In genomic region chr22:19436444-19437161, GRCh38 we compare ENCODE assay signal across 7 cellular contexts. TPM values are rescaled to one million over a fixed set of nuclear protein-coding genes. Genes with fewer than 3 reads are reported as not detected.
DNase-seq lines count a peak whose midpoint lies in the region; ATAC-seq, FAIRE-seq and TF ChIP-seq lines count a peak whose summit lies in the region.
"Not testable (repeated sequence)": the region's sequence is repeated elsewhere in the genome, so short reads cannot be mapped to it uniquely, and the experiment has no call there.

No MANE protein-coding gene starts in this region.

- not testable (repeated sequence) for H3K27me3 Mint-ChIP-seq in CD4-positive, alpha-beta T cell; activated CD8-positive, alpha-beta T cell treated with anti-CD3 and anti-CD28 coated beads for 36 hours; astrocyte (ENCODE audit: low read depth, unreplicated experiment); endodermal cell (ENCODE audit: insufficient read depth); neural crest cell (ENCODE audit: low read depth)

- not testable (repeated sequence) for ATAC-seq in CD4-positive, alpha-beta T cell (ENCODE audit: poor library complexity); activated CD8-positive, alpha-beta T cell treated with anti-CD3 and anti-CD28 coated beads for 36 hours; stimulated activated effector memory CD8-positive, alpha-beta T cell treated with anti-CD3 and anti-CD28 coated beads, Interleukin-12 subunit alpha, Interleukin-12 subunit beta, amount 100 ng/mL, for 72 hours

- FAIRE-seq in astrocyte (lab: Jason Lieb, UNC): not testable (repeated sequence)

- not testable (repeated sequence) for H2AFZ ChIP-seq in astrocyte (ENCODE audit: low read depth, low read length)

- H3K79me2 ChIP-seq in astrocyte (ENCODE audit: insufficient read depth, low read length): peaks cover 31% of the 10 kb centered on the region

- H3K4me3 ChIP-seq in astrocyte (ENCODE audit: insufficient read depth, low read depth, low read length); endodermal cell (ENCODE audit: low read length): not testable (repeated sequence)

- DNase-seq in CD4-positive, alpha-beta T cell; activated CD8-positive, alpha-beta T cell treated with anti-CD3 and anti-CD28 coated beads for 36 hours; astrocyte (ENCODE audit: low read depth); endodermal cell; neural crest cell (ENCODE audit: low read depth, low spot score); stimulated activated effector memory CD8-positive, alpha-beta T cell treated with anti-CD3 and anti-CD28 coated beads, Interleukin-12 subunit alpha, Interleukin-12 subunit beta, amount 100 ng/mL, for 72 hours (ENCODE audit: low spot score in 2 of 2): not testable (repeated sequence)
- DNase-seq in NCI-H2171 (lab: John Stamatoyannopoulos, UW): peak; percentile 70

- 90 to 100% methylated on average over 1 to 8 of the region's 9 CpGs for WGBS in endodermal cell (ENCODE audit: insufficient coverage in 1 of 2, insufficient read length in 1 of 2), 2 experiments

- not testable (repeated sequence) for H3K4me1 ChIP-seq in astrocyte (ENCODE audit: insufficient read depth, low read length); endodermal cell (ENCODE audit: control insufficient read depth, insufficient read depth, low read length)

- H3K36me3 ChIP-seq in astrocyte (ENCODE audit: insufficient read depth, low read length): not testable (repeated sequence)
- peaks cover 35% of the 10 kb centered on the region for H3K36me3 ChIP-seq in endodermal cell (ENCODE audit: control insufficient read depth, insufficient read depth, low read length)

- CTCF ChIA-PET in CD4-positive, alpha-beta T cell (lab: Charles Lee); activated CD8-positive, alpha-beta T cell treated with anti-CD3 and anti-CD28 coated beads for 36 hours (lab: Charles Lee): not testable (repeated sequence)

- POLR2A ChIA-PET in CD4-positive, alpha-beta T cell (lab: Charles Lee): interaction anchor here (2.1 kb wide), 1 partner anchor 11 kb away, joined by 4 read pairs; the partner anchor contains the start of gene C22orf39
- POLR2A ChIA-PET in activated CD8-positive, alpha-beta T cell treated with anti-CD3 and anti-CD28 coated beads for 36 hours (lab: Charles Lee): interaction anchor here (0.9 to 1.6 kb wide), 2 partner anchors 9 to 10 kb away, joined by 4 to 6 read pairs; partner anchors contain the start of gene C22orf39

- not testable (repeated sequence) for H3K27me3 ChIP-seq in CD4-positive, alpha-beta T cell (ENCODE audit: control insufficient read depth, insufficient read depth, low read length); astrocyte (ENCODE audit: insufficient read depth, low read length); endodermal cell (ENCODE audit: control insufficient read depth, insufficient read depth, low read length, poor library complexity, severe bottlenecking)

- intact Hi-C loops in CD4-positive, alpha-beta T cell (cut with DNase I, micrococcal nuclease); activated CD8-positive, alpha-beta T cell treated with anti-CD3 and anti-CD28 coated beads for 36 hours (cut with micrococcal nuclease): not testable (repeated sequence)

- not testable (repeated sequence) for H3K9ac ChIP-seq in astrocyte (ENCODE audit: low read length); endodermal cell (ENCODE audit: extremely low read depth, low read length, poor library complexity, severe bottlenecking)

- H3K27ac Mint-ChIP-seq in CD4-positive, alpha-beta T cell: peak overlapping the region; percentile 31
- H3K27ac Mint-ChIP-seq in activated CD8-positive, alpha-beta T cell treated with anti-CD3 and anti-CD28 coated beads for 36 hours: peak overlapping the region; percentile 76
- H3K27ac Mint-ChIP-seq in astrocyte (ENCODE audit: unreplicated experiment): not testable (repeated sequence)
- H3K27ac Mint-ChIP-seq in endodermal cell (peak overlapping the region; percentile 3), neural crest cell (ENCODE audit: unreplicated experiment) (peak overlapping the region; percentile 95)
- peak overlapping the region; percentile 48 for H3K27ac Mint-ChIP-seq in stimulated activated effector memory CD8-positive, alpha-beta T cell treated with anti-CD3 and anti-CD28 coated beads, Interleukin-12 subunit alpha, Interleukin-12 subunit beta, amount 100 ng/mL, for 72 hours

- not testable (repeated sequence) for TF ChIP-seq CTCF in CD4-positive, alpha-beta T cell (IDR thresholded peaks at IDR 0.05); activated CD8-positive, alpha-beta T cell treated with anti-CD3 and anti-CD28 coated beads for 36 hours (IDR thresholded peaks at IDR 0.05); astrocyte (IDR thresholded peaks at IDR 0.05; ENCODE audit: insufficient read depth, low read depth, low read length); endodermal cell (conservative IDR thresholded peaks at IDR 0.05); neural crest cell (conservative IDR thresholded peaks at IDR 0.05)

- peaks cover 56% of the 10 kb centered on the region for H3K36me3 Mint-ChIP-seq in CD4-positive, alpha-beta T cell (ENCODE audit: low read depth)
- peaks cover 37% of the 10 kb centered on the region for H3K36me3 Mint-ChIP-seq in activated CD8-positive, alpha-beta T cell treated with anti-CD3 and anti-CD28 coated beads for 36 hours (ENCODE audit: low read depth)
- not testable (repeated sequence) for H3K36me3 Mint-ChIP-seq in astrocyte (ENCODE audit: low read depth, unreplicated experiment); neural crest cell (ENCODE audit: low read depth)
- peaks cover 23% of the 10 kb centered on the region for H3K36me3 Mint-ChIP-seq in endodermal cell (ENCODE audit: low read depth)
- peaks cover 77% of the 10 kb centered on the region for H3K36me3 Mint-ChIP-seq in stimulated activated effector memory CD8-positive, alpha-beta T cell treated with anti-CD3 and anti-CD28 coated beads, Interleukin-12 subunit alpha, Interleukin-12 subunit beta, amount 100 ng/mL, for 72 hours

- not testable (repeated sequence) for H3K4me2 ChIP-seq in astrocyte (ENCODE audit: low read length)

- not testable (repeated sequence) for H3K9me3 Mint-ChIP-seq in CD4-positive, alpha-beta T cell; activated CD8-positive, alpha-beta T cell treated with anti-CD3 and anti-CD28 coated beads for 36 hours; astrocyte (ENCODE audit: unreplicated experiment); endodermal cell; neural crest cell; stimulated activated effector memory CD8-positive, alpha-beta T cell treated with anti-CD3 and anti-CD28 coated beads, Interleukin-12 subunit alpha, Interleukin-12 subunit beta, amount 100 ng/mL, for 72 hours

- H3K27ac ChIP-seq in CD4-positive, alpha-beta T cell (ENCODE audit: low read depth, low read length); astrocyte (ENCODE audit: low read depth, low read length); endodermal cell (ENCODE audit: low read depth, low read length): not testable (repeated sequence)

- H4K20me1 ChIP-seq in astrocyte (ENCODE audit: insufficient read depth, low read length): peaks cover 10% of the 10 kb centered on the region

- peaks cover 26% of the 10 kb centered on the region for H3K4me1 Mint-ChIP-seq in CD4-positive, alpha-beta T cell (ENCODE audit: low read depth)
- H3K4me1 Mint-ChIP-seq in activated CD8-positive, alpha-beta T cell treated with anti-CD3 and anti-CD28 coated beads for 36 hours (ENCODE audit: low read depth): peaks cover 17% of the 10 kb centered on the region
- not testable (repeated sequence) for H3K4me1 Mint-ChIP-seq in astrocyte (ENCODE audit: low read depth, unreplicated experiment); endodermal cell
- peaks cover 14% of the 10 kb centered on the region for H3K4me1 Mint-ChIP-seq in neural crest cell
- peaks cover 28% of the 10 kb centered on the region for H3K4me1 Mint-ChIP-seq in stimulated activated effector memory CD8-positive, alpha-beta T cell treated with anti-CD3 and anti-CD28 coated beads, Interleukin-12 subunit alpha, Interleukin-12 subunit beta, amount 100 ng/mL, for 72 hours

- peak overlapping the region; percentile 20 for H3K4me3 Mint-ChIP-seq in CD4-positive, alpha-beta T cell
- H3K4me3 Mint-ChIP-seq in activated CD8-positive, alpha-beta T cell treated with anti-CD3 and anti-CD28 coated beads for 36 hours; endodermal cell; stimulated activated effector memory CD8-positive, alpha-beta T cell treated with anti-CD3 and anti-CD28 coated beads, Interleukin-12 subunit alpha, Interleukin-12 subunit beta, amount 100 ng/mL, for 72 hours: not testable (repeated sequence)
- H3K4me3 Mint-ChIP-seq in astrocyte (ENCODE audit: unreplicated experiment) (peak overlapping the region; percentile 51), neural crest cell (peak overlapping the region; percentile 44)

- H3K9me3 ChIP-seq in CD4-positive, alpha-beta T cell (ENCODE audit: control insufficient read depth, low read length); astrocyte (ENCODE audit: insufficient read depth, low read depth, low read length); endodermal cell (ENCODE audit: control insufficient read depth, low read length): not testable (repeated sequence)

RNA-seq across cellular contexts. Expression of gene MRPL40, which starts 4.3 kb away (rescaled TPM):
- 10 to 100 TPM; 10.7 to 11.3 TPM for total RNA-seq in CD4-positive, alpha-beta T cell
- total RNA-seq in activated CD8-positive, alpha-beta T cell treated with anti-CD3 and anti-CD28 coated beads for 36 hours: 10 to 100 TPM; 39.8 to 40.9 TPM
- total RNA-seq in astrocyte: 34.7 and 36.9 TPM in 2 replicates
- total RNA-seq in endodermal cell: 10 to 100 TPM; 20.3 to 26.5 TPM
- 26.6 TPM for polyA plus RNA-seq in endodermal cell (2013, experiment 1 of 2)
- polyA plus RNA-seq in endodermal cell (2013, experiment 2 of 2): 24.3 TPM
- total RNA-seq in neural crest cell: 30.4 and 32.6 TPM in 2 replicates

RNA-seq across cellular contexts. Expression of gene HIRA, which starts 5.1 kb away (rescaled TPM):
- total RNA-seq in CD4-positive, alpha-beta T cell: 10 to 100 TPM; 15.2 to 15.5 TPM
- 10 to 100 TPM; 29.7 to 30.5 TPM for total RNA-seq in activated CD8-positive, alpha-beta T cell treated with anti-CD3 and anti-CD28 coated beads for 36 hours
- total RNA-seq in astrocyte: 31.1 and 31.4 TPM in 2 replicates
- 10 to 100 TPM; 44.8 to 46.6 TPM for total RNA-seq in endodermal cell
- polyA plus RNA-seq in endodermal cell (2013, experiment 1 of 2): 31.6 TPM
- 31.8 TPM for polyA plus RNA-seq in endodermal cell (2013, experiment 2 of 2)
- 57.1 and 66.3 TPM in 2 replicates for total RNA-seq in neural crest cell

RNA-seq across cellular contexts. Expression of gene C22orf39, which starts 10.9 kb away (rescaled TPM):
- 10 to 100 TPM; 30.2 to 32.6 TPM for total RNA-seq in CD4-positive, alpha-beta T cell
- total RNA-seq in activated CD8-positive, alpha-beta T cell treated with anti-CD3 and anti-CD28 coated beads for 36 hours: 10 to 100 TPM; 26.9 to 29.8 TPM
- total RNA-seq in astrocyte: 11.9 and 14.5 TPM in 2 replicates
- total RNA-seq in endodermal cell: 10 to 100 TPM; 27.4 to 31.5 TPM
- polyA plus RNA-seq in endodermal cell (2013, experiment 1 of 2): 54.2 TPM
- polyA plus RNA-seq in endodermal cell (2013, experiment 2 of 2): 51.1 TPM
- total RNA-seq in neural crest cell: 38.0 and 38.4 TPM in 2 replicates

RNA-seq across cellular contexts. Expression of gene UFD1, which starts 42.4 kb away (rescaled TPM):
- 10 to 100 TPM; 68.5 to 77.4 TPM for total RNA-seq in CD4-positive, alpha-beta T cell
- 10 to 100 TPM; 65.0 to 78.0 TPM for total RNA-seq in activated CD8-positive, alpha-beta T cell treated with anti-CD3 and anti-CD28 coated beads for 36 hours
- total RNA-seq in astrocyte: 92.7 and 105 TPM in 2 replicates
- 10 to 100 TPM; 67.7 to 69.2 TPM for total RNA-seq in endodermal cell
- 50.1 TPM for polyA plus RNA-seq in endodermal cell (2013, experiment 1 of 2)
- 54.0 TPM for polyA plus RNA-seq in endodermal cell (2013, experiment 2 of 2)
- total RNA-seq in neural crest cell: 69.4 and 71.5 TPM in 2 replicates

RNA-seq across cellular contexts. Expression of gene CDC45, which starts 43.1 kb away (rescaled TPM):
- total RNA-seq in CD4-positive, alpha-beta T cell: under 1 TPM; 0.75 to 0.82 TPM
- 100 to 1,000 TPM; 109 to 111 TPM for total RNA-seq in activated CD8-positive, alpha-beta T cell treated with anti-CD3 and anti-CD28 coated beads for 36 hours
- total RNA-seq in astrocyte: 1.3 and 2.1 TPM in 2 replicates
- total RNA-seq in endodermal cell: 10 to 100 TPM; 30.3 to 31.2 TPM
- polyA plus RNA-seq in endodermal cell (2013, experiment 1 of 2): 32.6 TPM
- 26.2 TPM for polyA plus RNA-seq in endodermal cell (2013, experiment 2 of 2)
- total RNA-seq in neural crest cell: 47.1 and 49.8 TPM in 2 replicates
